24 cellular contexts compared by ENCODE assay signal in genomic region chr11:60161107-60161506, GRCh38. TPM values are rescaled to one million over a fixed set of nuclear protein-coding genes. Genes with fewer than 3 reads are reported as not detected.
A peak's percentile ranks its signal among the peaks of the same experiment; 100 is the strongest.
DNase-seq lines count a peak whose midpoint lies in the region; ATAC-seq, FAIRE-seq and TF ChIP-seq lines count a peak whose summit lies in the region.
"Had no signal": no experiment of that assay in that cellular context is flagged by ENCODE, and none has a peak within 500 bp of the region (broad histone marks: within the 10 kb centered on the region; RNA-seq: fewer than 3 reads in every experiment).

No MANE protein-coding gene starts in this region.

- no peak overlapping the region for H2AFZ ChIP-seq in HepG2 (ENCODE audit: low read length)

- CTCF ChIA-PET in HepG2 (lab: Yijun Ruan, JAX; ENCODE audit: low intra/inter-chr PET ratio, low total read pairs): no interaction called here

- TF ChIP-seq POLR2A in right lobe of liver (IDR thresholded peaks at IDR 0.05) (no peak), HepG2 (IDR thresholded peaks at IDR 0.05; ENCODE audit: insufficient read depth in 1 of 2, low read depth in 2 of 2, low read length in 2 of 2) (no peak)

- intact Hi-C loops in right lobe of liver (cut with DNase I) (no loop called here), HepG2 (cut with micrococcal nuclease; ENCODE audit: unreplicated experiment) (no loop called here)

- no peak for TF ChIP-seq RAD21 in HepG2 (CRISPR knock-in tag; IDR thresholded peaks at IDR 0.05)

- no peaks in the 10 kb centered on the region for H3K79me2 ChIP-seq in HepG2 (ENCODE audit: insufficient read depth, low read length)

- H3K36me3 ChIP-seq in right lobe of liver (no peaks in the 10 kb centered on the region), HepG2 (replicated peaks in 1 of 2; ENCODE audit: control insufficient read depth in 1 of 2, insufficient read depth in 2 of 2, low read length in 2 of 2) (no peaks in the 10 kb centered on the region)
- H3K36me3 ChIP-seq: BE2C, HAP-1 had no signal

- H3K9me3 ChIP-seq in right lobe of liver: no peaks in the 10 kb centered on the region
- no peaks in the 10 kb centered on the region for H3K9me3 ChIP-seq in HepG2 (ENCODE audit: low read length)
- H3K9me3 ChIP-seq: A549, BE2C, Caco-2, HAP-1 had no signal

- ATAC-seq in right lobe of liver (peak in 3 of 4 donors; percentile 42 to 72 (median 57)), HepG2 (no peak)
- ATAC-seq: A549; CD8-positive, alpha-beta T cell had no signal

- 24% methylated on average over 2 of the region's 2 CpGs for WGBS in right lobe of liver (ENCODE audit: insufficient coverage, low coverage, low lambda C conversion rate, missing lambda C conversion rate)
- 0% methylated on average over 2 of the region's 2 CpGs for WGBS in HepG2 (ENCODE audit: low lambda C conversion rate)

- H4K20me1 ChIP-seq in HepG2 (ENCODE audit: insufficient read depth, low read length): no peaks in the 10 kb centered on the region

- no peak for TF ChIP-seq CTCF in right lobe of liver (IDR thresholded peaks at IDR 0.05)
- no peak for TF ChIP-seq CTCF in HepG2 (CRISPR knock-in tag; IDR thresholded peaks at IDR 0.05)

- H3K27ac ChIP-seq in right lobe of liver (no peak overlapping the region), HepG2 (ENCODE audit: extremely low read length, insufficient read depth, low read length) (no peak overlapping the region)
- H3K27ac ChIP-seq: A549, C4-2B had no signal

- H3K4me1 ChIP-seq in right lobe of liver: no peaks in the 10 kb centered on the region
- H3K4me1 ChIP-seq in HepG2 (ENCODE audit: insufficient read depth, low read length): no peaks in the 10 kb centered on the region
- H3K4me1 ChIP-seq: A549, BE2C, Caco-2, HAP-1 had no signal

- no TSS peak for BruUV-seq in HepG2 (replicated peaks; lab: Mats Ljungman, UMichigan)

- POLR2A ChIA-PET in HepG2 (lab: Yijun Ruan, JAX): no interaction called here

- H3K9ac ChIP-seq in HepG2 (ENCODE audit: insufficient read depth, low read depth, low read length): no peak overlapping the region

- in situ Hi-C loops in HepG2 (cut with HindIII; ENCODE audit: extremely low pct_ligation_motif_present, low pct_unique_long_range_greater_than_20kb): no loop called here

- H3K27me3 ChIP-seq in right lobe of liver (no peaks in the 10 kb centered on the region), HepG2 (ENCODE audit: control insufficient read depth in 1 of 2, insufficient read depth in 2 of 2, low read length in 2 of 2) (no peaks in the 10 kb centered on the region; a peak in 1 of 5 replicates)
- H3K27me3 ChIP-seq: BE2C had no signal

- FAIRE-seq in HepG2 (lab: Jason Lieb, UNC): no peak
- FAIRE-seq: A549, G401.6, GM12892, H54 had no signal

- TF ChIP-seq EP300 in HepG2 (IDR thresholded peaks at IDR 0.05; ENCODE audit: low read depth in 2 of 2, low read length in 2 of 2) (no peak), HepG2 (CRISPR knock-in tag; IDR thresholded peaks at IDR 0.05; ENCODE audit: borderline replicate concordance) (no peak)

- DNase-seq in right lobe of liver (no peak), HepG2 (ENCODE audit: low spot score) (no peak), dermis blood vessel endothelial cell (peak; percentile 92), glomerular endothelial cell (ENCODE audit: extremely low read depth, low read depth, low spot score) (peak; percentile 87), kidney glomerular epithelial cell (lab: John Stamatoyannopoulos, UW) (no peak)
- DNase-seq in stimulated activated naive CD4-positive, alpha-beta T cell (lab: John Stamatoyannopoulos, UW): no peak
- DNase-seq in activated effector memory CD4-positive, alpha-beta T cell treated with anti-CD3 and anti-CD28 coated beads, Interleukin-2, amount 50 U/mL, for 16 hours: no peak
- DNase-seq: 8988T; ACHN; AML-193; BE2C; Caco-2; CD4-positive, CD25-positive, alpha-beta regulatory T cell; CD8-positive, alpha-beta T cell; DMS153; DND-41; GOT3; HFFc6 had no signal

- H3K4me3 ChIP-seq in right lobe of liver: no peak overlapping the region
- H3K4me3 ChIP-seq in HepG2 (replicated peaks in 1 of 3; ENCODE audit: insufficient read depth in 1 of 3, low read depth in 2 of 3, low read length in 3 of 3): no peak overlapping the region
- H3K4me3 ChIP-seq: A549, HAP-1 had no signal

- no peak overlapping the region for H3K4me2 ChIP-seq in HepG2 (ENCODE audit: low read depth, low read length)
- H3K4me2 ChIP-seq: A549 had no signal

TF ChIP-seq in HepG2, 621 proteins besides CTCF, POLR2A, EP300 and RAD21 (continues in another document):
- TF ChIP-seq ZBTB39 (CRISPR knock-in tag; IDR thresholded peaks at IDR 0.05) (no peak), ZKSCAN8 (CRISPR knock-in tag; IDR thresholded peaks at IDR 0.05; ENCODE audit: borderline replicate concordance) (no peak), ATRX (CRISPR knock-in tag; IDR thresholded peaks at IDR 0.05; ENCODE audit: borderline replicate concordance) (no peak), HIC2 (CRISPR knock-in tag; IDR thresholded peaks at IDR 0.05; ENCODE audit: low read depth) (no peak), NFE2L1 (CRISPR knock-in tag; IDR thresholded peaks at IDR 0.05; ENCODE audit: borderline replicate concordance) (no peak)
- TF ChIP-seq, protein P1, sequence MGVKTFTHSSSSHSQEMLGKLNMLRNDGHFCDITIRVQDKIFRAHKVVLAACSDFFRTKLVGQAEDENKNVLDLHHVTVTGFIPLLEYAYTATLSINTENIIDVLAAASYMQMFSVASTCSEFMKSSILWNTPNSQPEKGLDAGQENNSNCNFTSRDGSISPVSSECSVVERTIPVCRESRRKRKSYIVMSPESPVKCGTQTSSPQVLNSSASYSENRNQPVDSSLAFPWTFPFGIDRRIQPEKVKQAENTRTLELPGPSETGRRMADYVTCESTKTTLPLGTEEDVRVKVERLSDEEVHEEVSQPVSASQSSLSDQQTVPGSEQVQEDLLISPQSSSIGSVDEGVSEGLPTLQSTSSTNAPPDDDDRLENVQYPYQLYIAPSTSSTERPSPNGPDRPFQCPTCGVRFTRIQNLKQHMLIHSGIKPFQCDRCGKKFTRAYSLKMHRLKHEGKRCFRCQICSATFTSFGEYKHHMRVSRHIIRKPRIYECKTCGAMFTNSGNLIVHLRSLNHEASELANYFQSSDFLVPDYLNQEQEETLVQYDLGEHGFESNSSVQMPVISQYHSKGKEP (CRISPR knock-in tag; IDR thresholded peaks at IDR 0.05): no peak

RNA-seq across cellular contexts. Expression of gene MS4A6A, which starts 21.8 kb away (rescaled TPM):
- total RNA-seq in right lobe of liver (10 to 100 TPM; 42.4 to 98.5 (median 61.5) TPM), HepG2 (2016; rRNA removed; fragmentation: Illumina TruSeq; extraction: Trizol) (not detected in 2 replicates), dermis blood vessel endothelial cell (1.3 and 6.0 TPM in 2 replicates), glomerular endothelial cell (2.9 and 7.5 TPM in 2 replicates)
- not detected in 2 replicates for total RNA-seq in HepG2 (2016; cell fraction: cytosol; rRNA removed; fragmentation: Illumina TruSeq; extraction: Trizol; ENCODE audit: low read depth)
- not detected in 2 replicates for total RNA-seq in HepG2 (2016; cell fraction: insoluble cytoplasmic fraction; rRNA removed; fragmentation: Illumina TruSeq; extraction: Trizol)
- not detected in 2 replicates for total RNA-seq in HepG2 (2016; cell fraction: membrane; rRNA removed; fragmentation: Illumina TruSeq; extraction: Trizol)
- not detected in 2 replicates for total RNA-seq in HepG2 (2016; cell fraction: nucleus; rRNA removed; fragmentation: Illumina TruSeq; extraction: Trizol)
- polyA plus RNA-seq in HepG2 (2011; rRNA removed): not detected in 2 replicates
- not detected in 2 replicates for polyA plus RNA-seq in HepG2 (2011; cell fraction: cytosol; rRNA removed)
- not detected in 2 replicates for polyA plus RNA-seq in HepG2 (2011; cell fraction: nucleus; rRNA removed)
- polyA plus RNA-seq in HepG2 (2012): not detected in 2 replicates
- not detected in 2 replicates for polyA plus RNA-seq in HepG2 (2016; cell fraction: cytosol; fragmentation: Illumina TruSeq; extraction: Trizol; ENCODE audit: low read depth)
- not detected in 2 replicates for polyA plus RNA-seq in HepG2 (2016; cell fraction: insoluble cytoplasmic fraction; fragmentation: Illumina TruSeq; extraction: Trizol; ENCODE audit: low read depth)
- not detected in 2 replicates for polyA plus RNA-seq in HepG2 (2016; cell fraction: membrane; fragmentation: Illumina TruSeq; extraction: Trizol; ENCODE audit: low read depth)
- polyA plus RNA-seq in HepG2 (2016; cell fraction: nucleus; fragmentation: Illumina TruSeq; extraction: Trizol; ENCODE audit: insufficient read depth, low read depth): not detected in 2 replicates
- not detected in 2 replicates for polyA minus RNA-seq in HepG2 (2011; rRNA and poly(A)+ RNA removed; ENCODE audit: low replicate concordance)
- not detected in 2 replicates for polyA minus RNA-seq in HepG2 (2011; cell fraction: cytosol; rRNA and poly(A)+ RNA removed)
- not detected in 2 replicates for polyA minus RNA-seq in HepG2 (2011; cell fraction: nucleus; rRNA and poly(A)+ RNA removed)
- total RNA-seq: Caco-2; CD8-positive, alpha-beta T cell; HFFc6 had no signal
- polyA plus RNA-seq: A549 had no signal

Comparison
In these comparisons a context has a peak if more than half of its experiments do, and no peak if none do; other contexts are left out.
1. DNase-seq: peak in dermis blood vessel endothelial cell (single experiment) and glomerular endothelial cell (single experiment); none in right lobe of liver (0 of 3), HepG2 (single experiment), stimulated activated naive CD4-positive, alpha-beta T cell (0 of 6), kidney glomerular epithelial cell (single experiment) and activated effector memory CD4-positive, alpha-beta T cell treated with anti-CD3 and anti-CD28 coated beads, Interleukin-2, amount 50 U/mL, for 16 hours (single experiment).